Comparison of ENCODE assay signal across 16 cellular contexts in the genomic region with DNA sequence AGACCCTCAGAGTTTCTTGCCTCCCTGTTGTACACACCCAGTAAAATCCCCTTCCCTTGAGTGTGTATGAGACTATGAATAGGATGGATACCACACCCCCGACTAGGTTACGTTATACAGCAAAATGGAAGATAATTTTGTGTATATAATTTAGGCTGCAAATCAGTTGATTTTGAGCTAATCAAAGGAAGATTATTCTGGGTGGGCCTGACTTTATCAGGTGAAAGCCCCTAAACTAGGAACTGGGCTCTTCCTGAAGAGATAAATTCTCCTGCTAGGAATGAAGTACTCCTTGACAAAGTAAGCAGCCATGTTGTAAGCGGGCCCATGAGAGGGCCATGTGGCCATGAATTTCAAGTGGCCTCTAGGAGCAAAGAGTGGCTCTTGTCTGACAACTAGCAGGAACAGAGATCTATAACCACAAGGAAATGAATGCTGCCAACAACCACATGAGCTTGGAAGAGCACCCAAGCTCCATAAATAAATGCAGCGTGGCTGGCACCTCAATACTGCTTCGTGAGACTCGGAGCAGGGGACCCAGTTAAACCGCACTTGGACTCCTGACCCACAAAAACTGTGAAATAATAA.
A peak's percentile ranks its signal among the peaks of the same experiment; 100 is the strongest.
DNase-seq lines count a peak whose midpoint lies in the region; ATAC-seq and TF ChIP-seq lines count a peak whose summit lies in the region.
"Had no signal": no experiment of that assay in that cellular context is flagged by ENCODE, and none has a peak within 500 bp of the region (broad histone marks: within the 10 kb centered on the region; RNA-seq: fewer than 3 reads in every experiment).

No MANE protein-coding gene starts in this region.

- no peak for TF ChIP-seq CTCF in left ventricle myocardium inferior (IDR thresholded peaks at IDR 0.05; ENCODE audit: borderline replicate concordance)
- TF ChIP-seq CTCF in left lung (IDR thresholded peaks at IDR 0.05) = no peak
- no peak for TF ChIP-seq CTCF in upper lobe of right lung (IDR thresholded peaks at IDR 0.05)
- no peak for TF ChIP-seq CTCF in HFFc6 (IDR thresholded peaks at IDR 0.05)

- DNase-seq in DMS153 (lab: John Stamatoyannopoulos, UW) (peak; percentile 39), DMS153 treated with DMSO at 0.1 percent for 48 hours (lab: John Stamatoyannopoulos, UW; ENCODE audit: unreplicated experiment) (no peak), left ventricle myocardium superior (no peak), left ventricle myocardium inferior (no peak), left lung (peak in 1 of 2 donors; percentile 41), upper lobe of right lung (no peak), HFFc6 (no peak)
- DNase-seq: CD8-positive, alpha-beta T cell; COR-L47; DMS79; GM23248 had no signal

- no peak overlapping the region for H3K4me3 Mint-ChIP-seq in HFFc6
- H3K4me3 Mint-ChIP-seq: CD14-positive monocyte; CD8-positive, alpha-beta T cell had no signal

- no peaks in the 10 kb centered on the region; the same call in 1 of the 2 replicates for H3K27me3 Mint-ChIP-seq in HFFc6 (ENCODE audit: insufficient read depth)

- H3K27ac ChIP-seq in left ventricle myocardium inferior (replicated peaks) (no peak overlapping the region), left lung (no peak overlapping the region), upper lobe of right lung (no peak overlapping the region)
- H3K27ac ChIP-seq: 22Rv1, GM23248 had no signal

- intact Hi-C loops in left ventricle myocardium superior (cut with micrococcal nuclease) (no loop called here), left ventricle myocardium inferior (cut with micrococcal nuclease) (no loop called here), left lung (cut with DNase I) (no loop called here), upper lobe of right lung (cut with DNase I) (no loop called here)

- H3K27me3 ChIP-seq in left ventricle myocardium inferior (ENCODE audit: low read depth) (no peaks in the 10 kb centered on the region), left lung (no peaks in the 10 kb centered on the region), upper lobe of right lung (no peaks in the 10 kb centered on the region)

- no peak overlapping the region for H3K4me3 ChIP-seq in left ventricle myocardium inferior
- H3K4me3 ChIP-seq in left lung = no peak overlapping the region
- no peak overlapping the region for H3K4me3 ChIP-seq in upper lobe of right lung
- H3K4me3 ChIP-seq: GM12878, GM23248 had no signal

- no peaks in the 10 kb centered on the region for H3K4me1 Mint-ChIP-seq in HFFc6 (ENCODE audit: low read depth)
- H3K4me1 Mint-ChIP-seq: CD14-positive monocyte had no signal

- H3K36me3 ChIP-seq in left ventricle myocardium inferior (no peaks in the 10 kb centered on the region), left lung (no peaks in the 10 kb centered on the region), upper lobe of right lung (no peaks in the 10 kb centered on the region)

- H3K27ac Mint-ChIP-seq in HFFc6 = no peak overlapping the region
- H3K27ac Mint-ChIP-seq: CD14-positive monocyte; CD8-positive, alpha-beta T cell had no signal

- H3K36me3 Mint-ChIP-seq in HFFc6 (ENCODE audit: low read depth) = no peaks in the 10 kb centered on the region
- H3K36me3 Mint-ChIP-seq: CD14-positive monocyte; CD8-positive, alpha-beta T cell had no signal

- no peaks in the 10 kb centered on the region for H3K9me3 Mint-ChIP-seq in HFFc6

- ATAC-seq in left ventricle myocardium superior = peak; percentile 31
- peak; percentile 78 for ATAC-seq in left lung
- peak; percentile 43 for ATAC-seq in upper lobe of right lung
- no peak for ATAC-seq in HG02642 (IDR thresholded peaks at IDR 0.05; ENCODE audit: poor library complexity, unreplicated experiment)
- ATAC-seq: CD8-positive, alpha-beta T cell; GM12878; HCT116 had no signal

- H3K9me3 ChIP-seq in left ventricle myocardium inferior (replicated peaks) = no peaks in the 10 kb centered on the region
- H3K9me3 ChIP-seq in left lung = no peaks in the 10 kb centered on the region
- no peaks in the 10 kb centered on the region for H3K9me3 ChIP-seq in upper lobe of right lung

- H3K4me1 ChIP-seq in left ventricle myocardium inferior = no peaks in the 10 kb centered on the region
- no peaks in the 10 kb centered on the region for H3K4me1 ChIP-seq in left lung
- H3K4me1 ChIP-seq in upper lobe of right lung = no peaks in the 10 kb centered on the region
